In genomic region chr3:186964629-186965028, GRCh38 we compare ENCODE assay signal across 17 cellular contexts. TPM values are rescaled to one million over a fixed set of nuclear protein-coding genes. Genes with fewer than 3 reads are reported as not detected.
A peak's percentile ranks its signal among the peaks of the same experiment; 100 is the strongest.
DNase-seq lines count a peak whose midpoint lies in the region; ATAC-seq and TF ChIP-seq lines count a peak whose summit lies in the region.
"Had no signal": no experiment of that assay in that cellular context is flagged by ENCODE, and none has a peak within 500 bp of the region (broad histone marks: within the 10 kb centered on the region; RNA-seq: fewer than 3 reads in every experiment).

No MANE protein-coding gene starts in this region.

- no peaks in the 10 kb centered on the region for H3K9me2 ChIP-seq in OCI-LY7 (ENCODE audit: insufficient read depth, low read length)

- peaks cover 0 to 22% (median 5%) of the 10 kb centered on the region in 9 donors for H3K36me3 ChIP-seq in heart left ventricle
- H3K36me3 ChIP-seq in OCI-LY7 (ENCODE audit: insufficient read depth, low read length) = peaks cover 67% of the 10 kb centered on the region
- H3K36me3 ChIP-seq: uterus had no signal

- TF ChIP-seq POLR2A in heart left ventricle (IDR thresholded peaks at IDR 0.05) = no peak

- H3K4me1 ChIP-seq in heart left ventricle (peaks cover 7 to 85% (median 60%) of the 10 kb centered on the region in 12 donors), OCI-LY7 (ENCODE audit: insufficient read depth, low read length, poor library complexity, severe bottlenecking) (peaks cover 16% of the 10 kb centered on the region)
- H3K4me1 ChIP-seq: uterus had no signal

- no peak for DNase-seq in heart left ventricle
- DNase-seq in Right ventricle myocardium superior = no peak
- DNase-seq in OCI-LY7 (ENCODE audit: low spot score) = no peak
- no peak for DNase-seq in glutamatergic neuron
- DNase-seq in stimulated activated effector memory CD8-positive, alpha-beta T cell treated with anti-CD3 and anti-CD28 coated beads, Interleukin-12 subunit alpha, Interleukin-12 subunit beta, amount 100 ng/mL, for 72 hours (ENCODE audit: low spot score in 2 of 2) = no peak
- no peak for DNase-seq in SKM-1 (lab: John Stamatoyannopoulos, UW; ENCODE audit: unreplicated experiment)
- DNase-seq in iPS-NIHi11 (ENCODE audit: low spot score) = no peak
- no peak for DNase-seq in AG08396 (ENCODE audit: low spot score)
- DNase-seq: activated CD4-positive, alpha-beta T cell treated with anti-CD3 and anti-CD28 coated beads, Interleukin-2, amount 50 U/mL, for 48 hours; activated T-cell treated with anti-CD3 and anti-CD28 coated beads, Interleukin-2, amount 50 U/mL, for 72 hours; caudate nucleus; effector memory CD4-positive, alpha-beta T cell; left lung; NCI-H1436; stimulated activated naive CD4-positive, alpha-beta T cell treated with Interleukin-2 at 50 U/mL for 16 hours; uterus had no signal

- no peaks in the 10 kb centered on the region for H3K27me3 ChIP-seq in heart left ventricle
- H3K27me3 ChIP-seq: hepatocyte, left lung, uterus had no signal

- H3K4me3 Mint-ChIP-seq in glutamatergic neuron (ENCODE audit: unreplicated experiment) = no peak overlapping the region
- peak overlapping the region; percentile 26 for H3K4me3 Mint-ChIP-seq in stimulated activated effector memory CD8-positive, alpha-beta T cell treated with anti-CD3 and anti-CD28 coated beads, Interleukin-12 subunit alpha, Interleukin-12 subunit beta, amount 100 ng/mL, for 72 hours

- peaks cover 7% of the 10 kb centered on the region for H3K27me3 Mint-ChIP-seq in glutamatergic neuron (ENCODE audit: unreplicated experiment)

- no peak overlapping the region for H3K4me3 ChIP-seq in heart left ventricle
- no peak overlapping the region for H3K4me3 ChIP-seq in OCI-LY7 (ENCODE audit: low read depth, low read length, poor library complexity, severe bottlenecking)
- H3K4me3 ChIP-seq: hepatocyte, left lung, uterus had no signal

- H3K9me3 ChIP-seq in heart left ventricle = no peaks in the 10 kb centered on the region
- H3K9me3 ChIP-seq in OCI-LY7 (ENCODE audit: low read length) = no peaks in the 10 kb centered on the region
- H3K9me3 ChIP-seq: left lung, uterus had no signal

- peak overlapping the region; percentile 12 for H3K27ac Mint-ChIP-seq in glutamatergic neuron (ENCODE audit: unreplicated experiment)
- H3K27ac Mint-ChIP-seq in stimulated activated effector memory CD8-positive, alpha-beta T cell treated with anti-CD3 and anti-CD28 coated beads, Interleukin-12 subunit alpha, Interleukin-12 subunit beta, amount 100 ng/mL, for 72 hours = peak overlapping the region; percentile 80

- no peaks in the 10 kb centered on the region; the same call in 1 of the 2 replicates for H4K20me1 ChIP-seq in OCI-LY7 (ENCODE audit: insufficient read depth, low read length)

- BruUV-seq in OCI-LY7 (replicated peaks; lab: Mats Ljungman, UMichigan) = TSS peak; percentile 15

- CTCF ChIA-PET in OCI-LY7 (lab: Charles Lee; ENCODE audit: unreplicated experiment) = no interaction called here

- WGBS in heart left ventricle, 4 donors = 50 to 63% (median 59%) methylated on average over 9 of the region's 9 CpGs

- H3K79me2 ChIP-seq in OCI-LY7 (ENCODE audit: insufficient read depth, low read depth, low read length) = peaks cover 24% of the 10 kb centered on the region
- H3K79me2 ChIP-seq: hepatocyte had no signal

- H2AFZ ChIP-seq in OCI-LY7 (ENCODE audit: low read length) = no peak overlapping the region
- H2AFZ ChIP-seq: hepatocyte had no signal

- H3K9me3 Mint-ChIP-seq in glutamatergic neuron (ENCODE audit: unreplicated experiment) = peaks cover 4% of the 10 kb centered on the region
- no peaks in the 10 kb centered on the region for H3K9me3 Mint-ChIP-seq in stimulated activated effector memory CD8-positive, alpha-beta T cell treated with anti-CD3 and anti-CD28 coated beads, Interleukin-12 subunit alpha, Interleukin-12 subunit beta, amount 100 ng/mL, for 72 hours
- H3K9me3 Mint-ChIP-seq: activated T-cell treated with anti-CD3 and anti-CD28 coated beads, Interleukin-2, amount 50 U/mL, for 72 hours had no signal

- no peak overlapping the region for H3K4me2 ChIP-seq in OCI-LY7 (ENCODE audit: low read length)
- H3K4me2 ChIP-seq: hepatocyte had no signal

- peak overlapping the region in 10 of 12 donors; percentile 8 to 78 (median 64) for H3K27ac ChIP-seq in heart left ventricle
- H3K27ac ChIP-seq in OCI-LY7 (ENCODE audit: low read depth, low read length, poor library complexity, severe bottlenecking) = no peak overlapping the region
- H3K27ac ChIP-seq: hepatocyte had no signal

- peaks cover 23% of the 10 kb centered on the region for H3K4me1 Mint-ChIP-seq in glutamatergic neuron (ENCODE audit: low read depth, unreplicated experiment)
- peaks cover 64% of the 10 kb centered on the region for H3K4me1 Mint-ChIP-seq in stimulated activated effector memory CD8-positive, alpha-beta T cell treated with anti-CD3 and anti-CD28 coated beads, Interleukin-12 subunit alpha, Interleukin-12 subunit beta, amount 100 ng/mL, for 72 hours

- H3K36me3 Mint-ChIP-seq in glutamatergic neuron (ENCODE audit: unreplicated experiment) = peaks cover 8% of the 10 kb centered on the region
- peaks cover 53% of the 10 kb centered on the region for H3K36me3 Mint-ChIP-seq in stimulated activated effector memory CD8-positive, alpha-beta T cell treated with anti-CD3 and anti-CD28 coated beads, Interleukin-12 subunit alpha, Interleukin-12 subunit beta, amount 100 ng/mL, for 72 hours

- intact Hi-C loops in heart left ventricle (cut with DNase I) (no loop called here), Right ventricle myocardium superior (cut with DNase I) (no loop called here), OCI-LY7 (cut with micrococcal nuclease; ENCODE audit: unreplicated experiment) (no loop called here)

- TF ChIP-seq CTCF in heart left ventricle (IDR thresholded peaks at IDR 0.05) (no peak), OCI-LY7 (conservative IDR thresholded peaks at IDR 0.05; ENCODE audit: low read length) (no peak), glutamatergic neuron (IDR thresholded peaks at IDR 0.05; ENCODE audit: partially characterized antibody, unreplicated experiment) (no peak)

- no peak for ATAC-seq in heart left ventricle
- no peak for ATAC-seq in Right ventricle myocardium superior (ENCODE audit: poor library complexity)
- no peak for ATAC-seq in stimulated activated effector memory CD8-positive, alpha-beta T cell treated with anti-CD3 and anti-CD28 coated beads, Interleukin-12 subunit alpha, Interleukin-12 subunit beta, amount 100 ng/mL, for 72 hours
- ATAC-seq: left lung had no signal

- POLR2A ChIA-PET in OCI-LY7 (lab: Charles Lee) = interaction anchor here (2.2 kb wide), 1 partner anchor 14 kb away, joined by 6 read pairs; no protein-coding TSS in a partner anchor

RNA-seq across cellular contexts. Expression of gene ST6GAL1, which starts 34.3 kb away (rescaled TPM):
- total RNA-seq in heart left ventricle (100 to 1,000 TPM in 1 of 9 donors, 10 to 100 TPM in 8; 56.2 to 120 (median 72.5) TPM), Right ventricle myocardium superior (67.4 TPM), OCI-LY7 (2022) (373 and 375 TPM in 2 replicates), glutamatergic neuron (ENCODE audit: unreplicated experiment) (156 TPM)
- 10 to 100 TPM; 19.4 to 69.9 TPM for polyA plus RNA-seq in heart left ventricle
- total RNA-seq in OCI-LY7 (2014; rRNA removed; shearing (Covaris generic)) = 173 and 192 TPM in 2 replicates
